22 cellular contexts compared by ENCODE assay signal in the genomic region with DNA sequence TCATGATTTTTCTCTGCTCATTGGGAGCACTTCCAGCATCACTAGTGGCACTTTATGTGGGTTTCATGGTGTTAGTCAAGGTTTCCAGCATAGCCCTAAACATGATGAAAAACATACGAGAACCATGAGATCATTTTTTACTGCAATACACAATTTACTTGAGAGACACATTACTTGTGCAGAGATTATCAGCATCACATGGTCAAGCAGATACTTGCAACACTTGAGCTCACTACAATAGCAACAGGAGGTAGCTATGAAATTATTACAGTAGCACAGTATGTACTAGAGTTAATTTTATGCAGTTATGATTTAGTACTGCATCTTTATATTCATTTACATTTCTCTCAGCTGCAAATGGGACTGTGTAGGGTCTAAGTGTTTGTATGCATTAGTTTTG.
"Had no signal": no experiment of that assay in that cellular context is flagged by ENCODE, and none has a peak within 500 bp of the region (broad histone marks: within the 10 kb centered on the region; RNA-seq: fewer than 3 reads in every experiment).

No MANE protein-coding gene starts in this region.

- DNase-seq: activated CD4-positive, alpha-beta T cell treated with anti-CD3 and anti-CD28 coated beads, Interleukin-2, amount 50 U/mL, for 1 hour; activated CD4-positive, CD25-positive, alpha-beta regulatory T cell treated with anti-CD3 and anti-CD28 coated beads, Interleukin-2, amount 50 U/mL, for 72 hours; activated CD8-positive, alpha-beta T cell treated with anti-CD3 and anti-CD28 coated beads, Interleukin-2, amount 10 ng/mL, durations not matched to agents 7 days and 5 days; activated naive CD4-positive, alpha-beta T cell; activated naive CD8-positive, alpha-beta T cell treated with anti-CD3 and anti-CD28 coated beads for 36 hours; activated T-cell treated with anti-CD3 and anti-CD28 coated beads, Interleukin-2, amount 50 U/mL, for 1 hour; amniotic stem cell; hypothalamus; lower lobe of right lung; naive thymus-derived CD4-positive, alpha-beta T cell; posterior cingulate gyrus; stimulated activated CD4-positive, alpha-beta T cell treated with anti-CD3 and anti-CD28 coated beads, Interleukin-4, amount 100 ng/mL, for 1 hour; stimulated activated naive CD8-positive, alpha-beta T cell treated with anti-CD3 and anti-CD28 coated beads, Interleukin-15, Interleukin-2, amounts not matched to agents 100 U/mL and 50 U/mL, for 24 hours; T-helper 17 cell; upper lobe of right lung; WERI-Rb-1 had no signal

- H3K4me3 ChIP-seq: breast epithelium, esophagus muscularis mucosa, lower lobe of right lung, neural progenitor cell, SJSA1, upper lobe of right lung had no signal

- H3K4me1 ChIP-seq: breast epithelium, lower lobe of right lung, neural progenitor cell, upper lobe of right lung had no signal

- H3K27me3 ChIP-seq: breast epithelium, esophagus muscularis mucosa, neural progenitor cell, SJSA1, upper lobe of right lung had no signal

- H3K4me2 ChIP-seq: neural progenitor cell had no signal

- H3K9me3 Mint-ChIP-seq: activated naive CD8-positive, alpha-beta T cell treated with anti-CD3 and anti-CD28 coated beads for 36 hours; activated T-helper 17 cell treated with anti-CD3 and anti-CD28 coated beads, Interleukin-2, amount 50 U/mL, for 72 hours; naive thymus-derived CD4-positive, alpha-beta T cell; neural progenitor cell had no signal

- H3K36me3 ChIP-seq: breast epithelium, esophagus muscularis mucosa, lower lobe of right lung, neural progenitor cell, SJSA1, upper lobe of right lung had no signal

- H3K27me3 Mint-ChIP-seq: activated naive CD8-positive, alpha-beta T cell treated with anti-CD3 and anti-CD28 coated beads for 36 hours; activated T-helper 17 cell treated with anti-CD3 and anti-CD28 coated beads, Interleukin-2, amount 50 U/mL, for 72 hours; naive thymus-derived CD4-positive, alpha-beta T cell; T-helper 17 cell had no signal

- H3K9me3 ChIP-seq: breast epithelium, esophagus muscularis mucosa, lower lobe of right lung, SJSA1, upper lobe of right lung had no signal

- ATAC-seq: activated CD8-positive, alpha-beta T cell treated with anti-CD3 and anti-CD28 coated beads, Interleukin-2, amount 10 ng/mL, durations not matched to agents 7 days and 5 days; activated T-helper 17 cell treated with anti-CD3 and anti-CD28 coated beads, Interleukin-2, amount 50 U/mL, for 72 hours; naive thymus-derived CD4-positive, alpha-beta T cell; stimulated activated naive CD8-positive, alpha-beta T cell treated with anti-CD3 and anti-CD28 coated beads, Interleukin-15, Interleukin-2, amounts not matched to agents 100 U/mL and 50 U/mL, for 24 hours; T-helper 17 cell; upper lobe of right lung had no signal

- H2AFZ ChIP-seq: neural progenitor cell had no signal

- H3K27ac ChIP-seq: breast epithelium, coronary artery, lower lobe of right lung, neural progenitor cell, upper lobe of right lung, WERI-Rb-1 had no signal

- H3K4me1 Mint-ChIP-seq: activated T-helper 17 cell treated with anti-CD3 and anti-CD28 coated beads, Interleukin-2, amount 50 U/mL, for 72 hours; neural progenitor cell had no signal

- H3K9ac ChIP-seq: neural progenitor cell had no signal

- H3K27ac Mint-ChIP-seq: activated CD8-positive, alpha-beta T cell treated with anti-CD3 and anti-CD28 coated beads, Interleukin-2, amount 10 ng/mL, durations not matched to agents 7 days and 5 days; activated naive CD8-positive, alpha-beta T cell treated with anti-CD3 and anti-CD28 coated beads for 36 hours; activated T-helper 17 cell treated with anti-CD3 and anti-CD28 coated beads, Interleukin-2, amount 50 U/mL, for 72 hours; naive thymus-derived CD4-positive, alpha-beta T cell; neural progenitor cell had no signal

- H3K4me3 Mint-ChIP-seq: activated CD8-positive, alpha-beta T cell treated with anti-CD3 and anti-CD28 coated beads, Interleukin-2, amount 10 ng/mL, durations not matched to agents 7 days and 5 days; activated naive CD8-positive, alpha-beta T cell treated with anti-CD3 and anti-CD28 coated beads for 36 hours; activated T-helper 17 cell treated with anti-CD3 and anti-CD28 coated beads, Interleukin-2, amount 50 U/mL, for 72 hours; naive thymus-derived CD4-positive, alpha-beta T cell; neural progenitor cell; T-helper 17 cell had no signal
